Comparison of ENCODE assay signal across 26 cellular contexts in the genomic region with DNA sequence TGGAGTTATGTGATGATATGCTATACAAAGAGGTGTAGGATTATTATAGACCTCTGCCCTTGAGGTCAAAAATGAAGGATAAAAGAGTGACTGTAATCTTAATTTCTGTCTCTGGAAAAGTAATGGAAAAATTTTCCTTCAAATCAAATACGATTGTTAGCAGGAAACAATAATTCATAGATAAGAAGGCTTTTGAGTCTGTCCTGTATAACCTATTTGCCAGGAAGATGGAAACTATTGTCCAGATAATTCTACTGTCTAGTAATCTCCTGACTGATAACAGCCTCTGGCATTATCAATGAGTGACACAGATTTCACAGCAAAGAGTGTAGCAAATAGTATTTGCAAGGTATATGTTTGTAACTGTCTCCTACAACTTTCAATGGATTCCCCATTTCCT.
DNase-seq lines count a peak whose midpoint lies in the region; ATAC-seq, FAIRE-seq and TF ChIP-seq lines count a peak whose summit lies in the region.
"Had no signal": no experiment of that assay in that cellular context is flagged by ENCODE, and none has a peak within 500 bp of the region (broad histone marks: within the 10 kb centered on the region; RNA-seq: fewer than 3 reads in every experiment).

No MANE protein-coding gene starts in this region.

- H3K9me3 ChIP-seq in SK-N-SH (no peaks in the 10 kb centered on the region), endothelial cell of umbilical vein (replicated peaks; ENCODE audit: control insufficient read depth, insufficient read depth, low read length) (no peaks in the 10 kb centered on the region), T-helper 17 cell (ENCODE audit: control insufficient read depth, low read length, poor library complexity, severe bottlenecking) (no peaks in the 10 kb centered on the region)
- H3K9me3 ChIP-seq: BE2C, BLaER1 had no signal

- intact Hi-C loops in endothelial cell of umbilical vein (cut with micrococcal nuclease) (no loop called here), posterior cingulate gyrus (cut with DNase I) (no loop called here)

- H3K27ac ChIP-seq in SK-N-SH (ENCODE audit: low read depth in 2 of 2, low read length in 1 of 2), result peak overlapping the region in 1 of 2 experiments; percentile 99; a peak in 2 of 4 replicates
- H3K27ac ChIP-seq in endothelial cell of umbilical vein (ENCODE audit: insufficient read depth, low read depth, low read length), result no peak overlapping the region
- H3K27ac ChIP-seq: BLaER1 had no signal

- no peaks in the 10 kb centered on the region for H3K9me1 ChIP-seq in endothelial cell of umbilical vein (replicated peaks; ENCODE audit: control insufficient read depth, extremely low read depth, insufficient read depth, low read length)

- peaks cover 15 to 45% of the 10 kb centered on the region in 2 experiments for H3K4me1 ChIP-seq in SK-N-SH (ENCODE audit: control insufficient read depth in 1 of 2, insufficient read depth in 2 of 2, low read depth in 1 of 2, low read length in 1 of 2)
- H3K4me1 ChIP-seq in endothelial cell of umbilical vein (ENCODE audit: control insufficient read depth, extremely low read depth, insufficient read depth, low read length), result no peaks in the 10 kb centered on the region
- H3K4me1 ChIP-seq: BLaER1 had no signal

- POLR2A ChIA-PET in SK-N-SH (lab: Yijun Ruan, JAX) (no interaction called here), endothelial cell of umbilical vein (lab: Charles Lee) (no interaction called here)

- H4K20me1 ChIP-seq in SK-N-SH (ENCODE audit: insufficient read depth), result no peaks in the 10 kb centered on the region
- no peaks in the 10 kb centered on the region for H4K20me1 ChIP-seq in endothelial cell of umbilical vein (replicated peaks; ENCODE audit: control insufficient read depth, extremely low read depth, insufficient read depth, low read length)
- H4K20me1 ChIP-seq: BLaER1 had no signal

- H3K4me3 Mint-ChIP-seq in T-helper 17 cell, result no peak overlapping the region
- H3K4me3 Mint-ChIP-seq: CD4-positive, alpha-beta memory T cell; CD4-positive, CD25-positive, alpha-beta regulatory T cell; CD8-positive, alpha-beta memory T cell had no signal

- H3K9ac ChIP-seq in SK-N-SH (no peak overlapping the region), endothelial cell of umbilical vein (replicated peaks; ENCODE audit: extremely low read depth, insufficient read depth, low read length) (no peak overlapping the region)
- H3K9ac ChIP-seq: BLaER1 had no signal

- WGBS in SK-N-SH (ENCODE audit: low lambda C conversion rate), result 65% methylated on average over 1 of the region's 1 CpG

- dilution Hi-C loops in endothelial cell of umbilical vein (cut with MboI; ENCODE audit: extremely low pct_ligation_motif_present, low sequenced_read_pairs), result no loop called here

- no peak overlapping the region for H3K4me3 ChIP-seq in SK-N-SH (ENCODE audit: low read depth in 2 of 2, low read length in 1 of 2)
- no peak overlapping the region for H3K4me3 ChIP-seq in endothelial cell of umbilical vein (replicated peaks in 1 of 3; ENCODE audit: insufficient read depth in 1 of 3, low read depth in 1 of 3, low read length in 3 of 3)
- H3K4me3 ChIP-seq: BLaER1, GM12878 had no signal

- BruUV-seq in endothelial cell of umbilical vein (replicated peaks; lab: Mats Ljungman, UMichigan), result no TSS peak

- TF ChIP-seq POLR2A in endothelial cell of umbilical vein (IDR thresholded peaks at IDR 0.05; ENCODE audit: low read depth, low read length), result no peak

- H3K79me2 ChIP-seq in SK-N-SH (ENCODE audit: insufficient read depth), result no peaks in the 10 kb centered on the region
- H3K79me2 ChIP-seq in endothelial cell of umbilical vein (ENCODE audit: control insufficient read depth, insufficient read depth, low read length), result no peaks in the 10 kb centered on the region

- no peak for TF ChIP-seq CTCF in SK-N-SH (IDR thresholded peaks at IDR 0.05)
- no peak for TF ChIP-seq CTCF in endothelial cell of umbilical vein (IDR thresholded peaks at IDR 0.05; ENCODE audit: extremely low read depth in 1 of 2, insufficient read depth in 1 of 2, low read depth in 1 of 2, low read length in 2 of 2)

- CTCF ChIA-PET in SK-N-SH (lab: Yijun Ruan, JAX) (interaction anchor here (1.1 to 6.6 kb wide), 3 partner anchors 61 to 437 kb away, joined by 3 to 75 read pairs (median 4); no protein-coding TSS in a partner anchor), endothelial cell of umbilical vein (lab: Charles Lee) (no interaction called here)

- no peak for ATAC-seq in T-helper 17 cell
- ATAC-seq: GM12878 had no signal

- H3K4me2 ChIP-seq in SK-N-SH (no peak overlapping the region), endothelial cell of umbilical vein (ENCODE audit: insufficient read depth, low read length) (no peak overlapping the region)
- H3K4me2 ChIP-seq: BLaER1 had no signal

- H2AFZ ChIP-seq in SK-N-SH (ENCODE audit: low read depth), result no peak overlapping the region
- H2AFZ ChIP-seq in endothelial cell of umbilical vein (ENCODE audit: low read depth, low read length), result no peak overlapping the region

- H3F3A ChIP-seq in SK-N-SH (replicated peaks; ENCODE audit: insufficient read depth), result peaks cover 6% of the 10 kb centered on the region

- DNase-seq in SK-N-SH (no peak), endothelial cell of umbilical vein (ENCODE audit: low read depth, low spot score) (no peak), T-helper 17 cell (no peak), posterior cingulate gyrus (no peak)
- no peak for DNase-seq in stimulated activated CD4-positive, alpha-beta T cell treated with anti-CD3 and anti-CD28 coated beads, Interleukin-12 subunit alpha, Interleukin-12 subunit beta, amount 100 ng/mL, for 4 hours
- DNase-seq: 8988T; ACHN; BE2C; C1 segment of cervical spinal cord; CD4-positive, alpha-beta memory T cell; CD4-positive, CD25-positive, alpha-beta regulatory T cell; CD8-positive, alpha-beta memory T cell; COR-L47; DMS 273 treated with DMSO at 0.1 percent for 48 hours; DMS153; DMS53; DMS79; DND-41; EL; GDM1 had no signal

- peak in 1 of 2 experiments; percentile 91; a peak in 2 of 4 replicates for TF ChIP-seq EP300 in SK-N-SH (IDR thresholded peaks at IDR 0.05; ENCODE audit: borderline replicate concordance in 1 of 2, low read depth in 1 of 2, low read length in 1 of 2)

- peaks cover 5% of the 10 kb centered on the region for H3K36me3 Mint-ChIP-seq in T-helper 17 cell (ENCODE audit: low read depth)
- H3K36me3 Mint-ChIP-seq: CD14-positive monocyte; CD4-positive, alpha-beta memory T cell; CD4-positive, CD25-positive, alpha-beta regulatory T cell; CD8-positive, alpha-beta memory T cell had no signal

- H3K36me3 ChIP-seq in SK-N-SH (replicated peaks in 1 of 2; ENCODE audit: control insufficient read depth in 1 of 2, insufficient read depth in 2 of 2, low read length in 1 of 2), result no peaks in the 10 kb centered on the region
- no peaks in the 10 kb centered on the region for H3K36me3 ChIP-seq in endothelial cell of umbilical vein (ENCODE audit: control insufficient read depth in 2 of 2, extremely low read depth in 1 of 2, insufficient read depth in 2 of 2, low read length in 2 of 2)
- H3K36me3 ChIP-seq: BE2C, BLaER1 had no signal

- H3K27ac Mint-ChIP-seq in T-helper 17 cell, result no peak overlapping the region
- H3K27ac Mint-ChIP-seq: CD14-positive monocyte; CD4-positive, alpha-beta memory T cell; CD4-positive, CD25-positive, alpha-beta regulatory T cell; CD8-positive, alpha-beta memory T cell had no signal

- no peaks in the 10 kb centered on the region for H3K9me2 ChIP-seq in SK-N-SH

- no peaks in the 10 kb centered on the region for H3K4me1 Mint-ChIP-seq in T-helper 17 cell
- H3K4me1 Mint-ChIP-seq: CD14-positive monocyte; CD4-positive, alpha-beta memory T cell; CD4-positive, CD25-positive, alpha-beta regulatory T cell; CD8-positive, alpha-beta memory T cell had no signal

- no peaks in the 10 kb centered on the region for H3K27me3 ChIP-seq in SK-N-SH (ENCODE audit: insufficient read depth)
- H3K27me3 ChIP-seq in endothelial cell of umbilical vein (ENCODE audit: control insufficient read depth in 2 of 2, insufficient read depth in 2 of 2, low read length in 2 of 2), result no peaks in the 10 kb centered on the region
- H3K27me3 ChIP-seq: BE2C, BLaER1 had no signal

- no peak for TF ChIP-seq RAD21 in SK-N-SH (IDR thresholded peaks at IDR 0.05; ENCODE audit: low read length)

- peaks cover 33% of the 10 kb centered on the region for H3K27me3 Mint-ChIP-seq in T-helper 17 cell

- FAIRE-seq in endothelial cell of umbilical vein (lab: Jason Lieb, UNC), result peak; percentile 48
- FAIRE-seq: A204.1, GM12878, GM12892, GM18507 had no signal

TF ChIP-seq in SK-N-SH, 30 proteins besides CTCF, POLR2A, EP300 and RAD21 (continues in another document):
- TF ChIP-seq, protein P1, sequence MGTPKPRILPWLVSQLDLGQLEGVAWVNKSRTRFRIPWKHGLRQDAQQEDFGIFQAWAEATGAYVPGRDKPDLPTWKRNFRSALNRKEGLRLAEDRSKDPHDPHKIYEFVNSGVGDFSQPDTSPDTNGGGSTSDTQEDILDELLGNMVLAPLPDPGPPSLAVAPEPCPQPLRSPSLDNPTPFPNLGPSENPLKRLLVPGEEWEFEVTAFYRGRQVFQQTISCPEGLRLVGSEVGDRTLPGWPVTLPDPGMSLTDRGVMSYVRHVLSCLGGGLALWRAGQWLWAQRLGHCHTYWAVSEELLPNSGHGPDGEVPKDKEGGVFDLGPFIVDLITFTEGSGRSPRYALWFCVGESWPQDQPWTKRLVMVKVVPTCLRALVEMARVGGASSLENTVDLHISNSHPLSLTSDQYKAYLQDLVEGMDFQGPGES (IDR thresholded peaks at IDR 0.05; ENCODE audit: low read depth, low read length), result no peak
- no peak for TF ChIP-seq RFX5 (IDR thresholded peaks at IDR 0.05; ENCODE audit: low read length)
- TF ChIP-seq TEAD4 (IDR thresholded peaks at IDR 0.05; ENCODE audit: borderline replicate concordance, insufficient read depth), result no peak
- no peak for TF ChIP-seq POLR2AphosphoS5 (IDR thresholded peaks at IDR 0.05; ENCODE audit: low read depth, low read length)
- no peak for TF ChIP-seq JUND (IDR thresholded peaks at IDR 0.05)
- no peak for TF ChIP-seq ELF1 (IDR thresholded peaks at IDR 0.05)

TF ChIP-seq in endothelial cell of umbilical vein, 7 proteins besides CTCF, POLR2A, EP300 and RAD21:
- no peak for TF ChIP-seq MYC (IDR thresholded peaks at IDR 0.05; ENCODE audit: low read depth, low read length)
- TF ChIP-seq EZH2 (IDR thresholded peaks at IDR 0.05; ENCODE audit: borderline replicate concordance, low read depth, low read length, severe bottlenecking), result no peak
- TF ChIP-seq POLR2AphosphoS5 (IDR thresholded peaks at IDR 0.05; ENCODE audit: insufficient read depth, low read depth, low read length), result no peak
- no peak for TF ChIP-seq GATA2 (IDR thresholded peaks at IDR 0.05; ENCODE audit: insufficient read depth, insufficient read length, low read depth, low read length)
- no peak for TF ChIP-seq JUN (IDR thresholded peaks at IDR 0.05; ENCODE audit: borderline replicate concordance, insufficient read depth, insufficient read length, low read depth)
- no peak for TF ChIP-seq FOS (IDR thresholded peaks at IDR 0.05; ENCODE audit: borderline replicate concordance, insufficient read depth, low read length)
- TF ChIP-seq MAX (IDR thresholded peaks at IDR 0.05; ENCODE audit: insufficient read depth, insufficient read length), result no peak
